Comparison of ENCODE assay signal across 3 cellular contexts in genomic region chr1:169180167-169180566, GRCh38.
A peak's percentile ranks its signal among the peaks of the same experiment; 100 is the strongest.
TF ChIP-seq lines count a peak whose summit lies in the region.

No MANE protein-coding gene starts in this region.

TF ChIP-seq in HepG2, 621 proteins besides CTCF, POLR2A, EP300 and RAD21:
- TF ChIP-seq ZNF629 (CRISPR knock-in tag; conservative IDR thresholded peaks at IDR 0.05) (no peak), MAFK (conservative IDR thresholded peaks at IDR 0.05 in 1 of 2, IDR thresholded peaks at IDR 0.05 in 1 of 2; ENCODE audit: low read length in 2 of 2) (peak; percentile 91 to 95), MAFF (IDR thresholded peaks at IDR 0.05; ENCODE audit: low read depth, low read length) (peak; percentile 94)

TF ChIP-seq in IMR-90, 13 proteins besides CTCF, POLR2A, EP300 and RAD21:
- no peak for TF ChIP-seq MXI1 (IDR thresholded peaks at IDR 0.05; ENCODE audit: borderline replicate concordance, low read depth, low read length)
- no peak for TF ChIP-seq CEBPB (IDR thresholded peaks at IDR 0.05; ENCODE audit: low read depth, low read length)
- TF ChIP-seq MAZ (IDR thresholded peaks at IDR 0.05; ENCODE audit: borderline replicate concordance, low read depth, low read length) = no peak
- no peak for TF ChIP-seq NFE2L2 (IDR thresholded peaks at IDR 0.05; ENCODE audit: low read depth, low read length)
- peak; percentile 85 for TF ChIP-seq MAFK (IDR thresholded peaks at IDR 0.05; ENCODE audit: low read depth, low read length)
TF ChIP-seq in IMR-90: peak in this region for 1.

TF ChIP-seq in H1, 55 proteins besides CTCF, POLR2A, EP300 and RAD21:
- TF ChIP-seq MAFK (IDR thresholded peaks at IDR 0.05; ENCODE audit: low read depth, low read length) = 0 out of 2 replicates have a peak, but pooled peaks have one; percentile 17
- TF ChIP-seq SUZ12 (IDR thresholded peaks at IDR 0.05; ENCODE audit: low read length) = no peak
TF ChIP-seq in H1: peak in this region for 1.
